Comparison of ENCODE assay signal across 3 cellular contexts in genomic region chr19:46427518-46427917, GRCh38.
A peak's percentile ranks its signal among the peaks of the same experiment; 100 is the strongest.
TF ChIP-seq lines count a peak whose summit lies in the region.

No MANE protein-coding gene starts in this region.

TF ChIP-seq in SK-N-SH, 30 proteins besides CTCF, POLR2A, EP300 and RAD21:
- TF ChIP-seq GABPA (IDR thresholded peaks at IDR 0.05; ENCODE audit: low read depth) (no peak), TCF12 (IDR thresholded peaks at IDR 0.05) (no peak), CHD2 (IDR thresholded peaks at IDR 0.05; ENCODE audit: low read length, partially characterized antibody) (no peak)

TF ChIP-seq in SK-N-SH treated with all-trans-retinoic acid at 6 μM for 48 hours, 23 proteins besides CTCF, POLR2A, EP300 and RAD21:
- TF ChIP-seq TCF4 (CRISPR knock-in tag; IDR thresholded peaks at IDR 0.05; ENCODE audit: borderline replicate concordance), result no peak
- no peak for TF ChIP-seq GLIS3 (CRISPR knock-in tag; IDR thresholded peaks at IDR 0.05)
- TF ChIP-seq ZFP30 (CRISPR knock-in tag; IDR thresholded peaks at IDR 0.05), result no peak
- TF ChIP-seq, protein P1, sequence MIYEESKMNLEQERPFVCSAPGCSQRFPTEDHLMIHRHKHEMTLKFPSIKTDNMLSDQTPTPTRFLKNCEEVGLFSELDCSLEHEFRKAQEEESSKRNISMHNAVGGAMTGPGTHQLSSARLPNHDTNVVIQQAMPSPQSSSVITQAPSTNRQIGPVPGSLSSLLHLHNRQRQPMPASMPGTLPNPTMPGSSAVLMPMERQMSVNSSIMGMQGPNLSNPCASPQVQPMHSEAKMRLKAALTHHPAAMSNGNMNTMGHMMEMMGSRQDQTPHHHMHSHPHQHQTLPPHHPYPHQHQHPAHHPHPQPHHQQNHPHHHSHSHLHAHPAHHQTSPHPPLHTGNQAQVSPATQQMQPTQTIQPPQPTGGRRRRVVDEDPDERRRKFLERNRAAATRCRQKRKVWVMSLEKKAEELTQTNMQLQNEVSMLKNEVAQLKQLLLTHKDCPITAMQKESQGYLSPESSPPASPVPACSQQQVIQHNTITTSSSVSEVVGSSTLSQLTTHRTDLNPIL (CRISPR knock-in tag; IDR thresholded peaks at IDR 0.05; ENCODE audit: low read depth), result no peak
- no peak for TF ChIP-seq TSHZ2 (CRISPR knock-in tag; IDR thresholded peaks at IDR 0.05)
- TF ChIP-seq OSR1 (CRISPR knock-in tag; IDR thresholded peaks at IDR 0.05), result no peak
- no peak for TF ChIP-seq BACH2 (CRISPR knock-in tag; IDR thresholded peaks at IDR 0.05; ENCODE audit: borderline replicate concordance)
- TF ChIP-seq RARB (CRISPR knock-in tag; IDR thresholded peaks at IDR 0.05), result no peak
- no peak for TF ChIP-seq PATZ1 (CRISPR knock-in tag; IDR thresholded peaks at IDR 0.05; ENCODE audit: borderline replicate concordance)
- no peak for TF ChIP-seq ZC3H10 (CRISPR knock-in tag; IDR thresholded peaks at IDR 0.05)
- no peak for TF ChIP-seq POU6F1 (CRISPR knock-in tag; IDR thresholded peaks at IDR 0.05; ENCODE audit: borderline replicate concordance, low read depth)
- no peak for TF ChIP-seq ESRRG (CRISPR knock-in tag; IDR thresholded peaks at IDR 0.05)
- no peak for TF ChIP-seq ZNF8 (CRISPR knock-in tag; IDR thresholded peaks at IDR 0.05)
- TF ChIP-seq TOX (CRISPR knock-in tag; IDR thresholded peaks at IDR 0.05; ENCODE audit: borderline replicate concordance), result no peak
- no peak for TF ChIP-seq CSDC2 (CRISPR knock-in tag; IDR thresholded peaks at IDR 0.05)
- TF ChIP-seq ZNF70 (CRISPR knock-in tag; IDR thresholded peaks at IDR 0.05), result no peak
- no peak for TF ChIP-seq ARNTL (CRISPR knock-in tag; IDR thresholded peaks at IDR 0.05; ENCODE audit: borderline replicate concordance, low read depth)

TF ChIP-seq in endothelial cell of umbilical vein, 7 proteins besides CTCF, POLR2A, EP300 and RAD21:
- TF ChIP-seq EZH2 (IDR thresholded peaks at IDR 0.05; ENCODE audit: borderline replicate concordance, low read depth, low read length, severe bottlenecking) (peak; percentile 12), FOS (IDR thresholded peaks at IDR 0.05; ENCODE audit: borderline replicate concordance, insufficient read depth, low read length) (no peak)
